34 cellular contexts compared by ENCODE assay signal in the genomic region with DNA sequence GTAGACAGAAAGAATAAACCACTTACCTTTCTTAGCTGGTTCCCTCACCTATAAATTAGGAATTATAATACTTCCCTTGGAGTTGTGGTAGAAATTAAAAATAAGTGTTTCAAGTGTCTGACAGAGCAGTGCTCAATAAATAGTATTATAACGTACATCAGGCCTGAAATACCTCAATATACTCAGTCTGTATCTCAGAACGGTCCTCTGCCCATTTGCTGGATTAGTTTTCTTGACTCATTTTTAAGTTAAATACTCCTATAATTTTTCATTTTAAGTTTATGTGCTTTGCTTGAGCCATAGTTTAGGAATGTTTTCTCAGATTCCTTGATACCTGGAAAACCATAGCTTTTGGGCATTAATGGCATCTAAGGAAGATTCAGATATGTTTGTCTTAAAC.
"Had no signal": no experiment of that assay in that cellular context is flagged by ENCODE, and none has a peak within 500 bp of the region (broad histone marks: within the 10 kb centered on the region; RNA-seq: fewer than 3 reads in every experiment).

No MANE protein-coding gene starts in this region.

- H3K4me3 ChIP-seq: MG63 had no signal

- H3K27me3 ChIP-seq: MG63 had no signal

- H3K9me3 ChIP-seq: MG63 had no signal

- DNase-seq: Karpas-422, Kasumi-1, MG63, MM.1S, MV-4-11, NCI-H1048, NCI-H1092, NCI-H1092 treated with DMSO at 0.1 percent for 48 hours, NCI-H1105, NCI-H1105 treated with DMSO at 0.1 percent for 48 hours, NCI-H1417, NCI-H1417 treated with DMSO at 0.1 percent for 48 hours, NCI-H1436, NCI-H1436 treated with DMSO at 0.1 percent for 48 hours, NCI-H146, NCI-H1694, NCI-H1694 treated with DMSO at 0.1 percent for 48 hours, NCI-H187, NCI-H187 treated with DMSO at 0.1 percent for 48 hours, NCI-H1930, NCI-H2029, NCI-H2029 treated with DMSO at 0.1 percent for 48 hours, NCI-H2081, NCI-H2081 treated with DMSO at 0.1 percent for 48 hours, NCI-H2107, NCI-H2171, NCI-H2171 treated with DMSO at 0.1 percent for 48 hours, NCI-H2227 treated with DMSO at 0.1 percent for 48 hours, NCI-H226, NCI-H345, NCI-H446, NCI-H446 treated with DMSO at 0.1 percent for 48 hours, NCI-H510A, NCI-H510A treated with DMSO at 0.1 percent for 48 hours had no signal
